8 cellular contexts compared by ENCODE assay signal in the genomic region with DNA sequence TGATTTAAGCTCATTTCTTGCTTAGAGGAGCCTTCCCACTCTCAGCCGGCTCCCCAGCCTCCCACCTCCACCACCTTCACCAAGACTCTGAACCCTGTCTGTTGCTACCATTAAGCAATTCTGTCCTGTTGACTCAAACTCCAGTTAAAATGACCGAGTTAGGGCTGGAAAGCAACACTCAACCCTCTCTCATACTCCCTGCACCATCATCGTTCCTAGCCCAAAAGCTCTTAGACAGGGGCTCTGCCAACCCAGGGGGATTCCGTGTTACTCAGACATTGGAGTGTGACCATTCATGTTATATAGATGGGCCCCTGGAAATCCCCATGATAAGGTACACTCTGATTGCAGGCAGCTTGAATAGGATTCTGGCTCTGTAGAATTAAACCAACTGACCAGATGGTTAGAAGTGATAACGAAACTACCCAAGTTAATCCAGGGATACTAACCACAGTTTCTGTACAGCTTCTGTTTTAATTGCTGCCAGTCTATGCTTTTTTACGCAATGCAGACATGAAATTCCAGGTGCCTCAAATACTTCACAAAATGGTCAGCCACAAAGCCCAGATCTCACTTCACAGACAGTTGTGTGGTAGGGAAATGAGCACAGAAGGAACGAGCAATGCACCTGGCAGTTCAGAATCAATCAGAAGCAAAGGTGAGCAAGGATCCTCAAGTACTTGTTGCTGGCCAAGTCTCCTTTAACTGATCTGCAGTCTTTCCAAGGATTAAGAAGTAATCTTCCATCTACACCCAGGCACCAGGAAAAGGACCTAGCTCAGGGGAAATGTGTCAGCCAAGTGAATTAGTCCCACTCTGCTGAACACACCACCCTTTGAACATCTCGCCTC. TPM values are rescaled to one million over a fixed set of nuclear protein-coding genes. Genes with fewer than 3 reads are reported as not detected.
DNase-seq lines count a peak whose midpoint lies in the region; ATAC-seq, FAIRE-seq and TF ChIP-seq lines count a peak whose summit lies in the region.

No MANE protein-coding gene starts in this region.

- H3K27ac Mint-ChIP-seq in T-cell = no peak overlapping the region

- H3K4me1 ChIP-seq in DND-41 (ENCODE audit: insufficient read depth, low read length) (peaks cover 13% of the 10 kb centered on the region), GM23248 (ENCODE audit: insufficient read depth) (peaks cover 10% of the 10 kb centered on the region), keratinocyte (ENCODE audit: control insufficient read depth, extremely low read depth, insufficient read depth, low read length) (peaks cover 8% of the 10 kb centered on the region)

- no peak for FAIRE-seq in keratinocyte (lab: Jason Lieb, UNC)

- TF ChIP-seq CTCF in DND-41 (IDR thresholded peaks at IDR 0.05; ENCODE audit: borderline replicate concordance, extremely low read depth, low read length, poor library complexity, severe bottlenecking) = no peak
- no peak for TF ChIP-seq CTCF in keratinocyte (optimal IDR thresholded peaks at IDR 0.05 in 1 of 3, IDR thresholded peaks at IDR 0.05 in 1 of 3, conservative IDR thresholded peaks at IDR 0.05 in 1 of 3; ENCODE audit: extremely low read depth in 1 of 3, insufficient read depth in 2 of 3, low read length in 3 of 3)
- no peak for TF ChIP-seq CTCF in omental fat pad (IDR thresholded peaks at IDR 0.05)

- H3K9me3 ChIP-seq in DND-41 (ENCODE audit: insufficient read depth, low read length, severe bottlenecking) (no peaks in the 10 kb centered on the region), GM23248 (ENCODE audit: low read depth) (no peaks in the 10 kb centered on the region), keratinocyte (ENCODE audit: control insufficient read depth, low read depth, low read length) (no peaks in the 10 kb centered on the region)

- H3K27ac ChIP-seq in DND-41 (ENCODE audit: low read length) (no peak overlapping the region), GM23248 (no peak overlapping the region), keratinocyte (ENCODE audit: control insufficient read depth, insufficient read depth, low read length) (no peak overlapping the region)

- H4K20me1 ChIP-seq in DND-41 (ENCODE audit: insufficient read depth, low read length) = no peaks in the 10 kb centered on the region
- no peaks in the 10 kb centered on the region for H4K20me1 ChIP-seq in GM23248 (ENCODE audit: insufficient read depth)
- no peaks in the 10 kb centered on the region for H4K20me1 ChIP-seq in keratinocyte (ENCODE audit: control insufficient read depth, extremely low read depth, insufficient read depth, low read length)

- H3K9me2 ChIP-seq in GM23248 (ENCODE audit: insufficient read depth) = no peaks in the 10 kb centered on the region

- H3K9ac ChIP-seq in DND-41 (ENCODE audit: low read depth, low read length) (no peak overlapping the region), GM23248 (no peak overlapping the region), keratinocyte (ENCODE audit: control insufficient read depth, extremely low read depth, insufficient read depth, low read length) (no peak overlapping the region)

- no peaks in the 10 kb centered on the region for H3K36me3 Mint-ChIP-seq in T-cell

- WGBS in GM23248 (ENCODE audit: low coverage in 1 of 2, low lambda C conversion rate in 2 of 2, missing lambda C conversion rate in 2 of 2), 2 experiments = 73 to 78% methylated on average over 8 of the region's 8 CpGs

- in situ Hi-C loops in GM23248 (cut with MboI) = loop anchor here (25.0 kb wide), 1 partner anchor 180 kb away; no protein-coding TSS in a partner anchor

- CTCF ChIA-PET in T-cell (lab: Charles Lee) = no interaction called here

- H3K27me3 ChIP-seq in DND-41 (ENCODE audit: insufficient read depth, low read length, poor library complexity) (peaks cover 28% of the 10 kb centered on the region), GM23248 (replicated peaks; ENCODE audit: insufficient read depth) (peaks cover 61% of the 10 kb centered on the region), keratinocyte (ENCODE audit: control insufficient read depth, extremely low read depth, insufficient read depth, low read length) (peaks cover 57% of the 10 kb centered on the region)

- ATAC-seq in DND-41 (ENCODE audit: insufficient read depth, low read depth) (0 out of 3 replicates have a peak, but pooled peaks have one; percentile 11), T-cell (replicated peaks in 1 of 4) (peak in 1 of 4 experiments; percentile 31), sciatic nerve (no peak), HG03520 (IDR thresholded peaks at IDR 0.05; ENCODE audit: unreplicated experiment) (no peak), omental fat pad (ENCODE audit: low FRiP score) (no peak)

- H3K4me2 ChIP-seq in DND-41 (ENCODE audit: insufficient read depth, low read length) = peak overlapping the region; percentile 58; the same call in 1 of the 2 replicates
- H3K4me2 ChIP-seq in GM23248 (ENCODE audit: unreplicated experiment) = peak overlapping the region; percentile 82
- peak overlapping the region; percentile 12 for H3K4me2 ChIP-seq in keratinocyte (ENCODE audit: control insufficient read depth, extremely low read depth, insufficient read depth, low read depth, low read length)

- no peaks in the 10 kb centered on the region for H3K9me1 ChIP-seq in keratinocyte (ENCODE audit: control insufficient read depth, extremely low read depth, insufficient read depth, low read length)

- H3K79me2 ChIP-seq in DND-41 (ENCODE audit: insufficient read depth, low read length) (no peaks in the 10 kb centered on the region), GM23248 (ENCODE audit: insufficient read depth) (no peaks in the 10 kb centered on the region), keratinocyte (ENCODE audit: control insufficient read depth, insufficient read depth, low read length) (no peaks in the 10 kb centered on the region)

- H2AFZ ChIP-seq in DND-41 (ENCODE audit: low read depth, low read length) = no peak overlapping the region
- H2AFZ ChIP-seq in GM23248 = no peak overlapping the region
- H2AFZ ChIP-seq in keratinocyte (ENCODE audit: control insufficient read depth, low read length) = no peak overlapping the region

- POLR2A ChIA-PET in T-cell (lab: Charles Lee) = interaction anchor here in 1 of 2 donors (0.6 kb wide), 1 partner anchor 24 kb away, joined by 3 read pairs; no protein-coding TSS in a partner anchor

- H3K9me3 Mint-ChIP-seq in T-cell = no peaks in the 10 kb centered on the region

- H3F3A ChIP-seq in GM23248 (ENCODE audit: insufficient read depth) = no peaks in the 10 kb centered on the region

- peak overlapping the region; percentile 25 to 66 (median 32) for H3K4me3 Mint-ChIP-seq in T-cell

- H3K27me3 Mint-ChIP-seq in T-cell = peaks cover 53 to 62% of the 10 kb centered on the region in 2 donors

- peak overlapping the region in 1 of 2 experiments; percentile 42; a peak in 1 of 4 replicates for H3K4me3 ChIP-seq in DND-41 (ENCODE audit: low read depth in 1 of 2, low read length in 2 of 2)
- peak overlapping the region; percentile 72 for H3K4me3 ChIP-seq in GM23248
- no peak overlapping the region for H3K4me3 ChIP-seq in keratinocyte (ENCODE audit: control insufficient read depth in 2 of 3, extremely low read depth in 1 of 3, insufficient read depth in 2 of 3, low read depth in 1 of 3, low read length in 3 of 3)

- no peak for DNase-seq in DND-41
- peak; percentile 23 for DNase-seq in GM23248
- DNase-seq in T-cell = no peak
- DNase-seq in keratinocyte (ENCODE audit: low read depth, low spot score) = no peak
- no peak for DNase-seq in sciatic nerve (ENCODE audit: low spot score)
- DNase-seq in GM03348 (ENCODE audit: low spot score) = no peak
- DNase-seq in omental fat pad (ENCODE audit: low spot score) = no peak

- no peaks in the 10 kb centered on the region for H3K36me3 ChIP-seq in DND-41 (ENCODE audit: insufficient read depth, low read length)
- H3K36me3 ChIP-seq in GM23248 (ENCODE audit: low read depth) = no peaks in the 10 kb centered on the region
- no peaks in the 10 kb centered on the region for H3K36me3 ChIP-seq in keratinocyte (ENCODE audit: control insufficient read depth in 2 of 2, extremely low read depth in 1 of 2, insufficient read depth in 2 of 2, low read length in 2 of 2)

- dilution Hi-C loops in keratinocyte (cut with MboI; ENCODE audit: extremely low pct_ligation_motif_present, low sequenced_read_pairs) = no loop called here

- intact Hi-C loops in sciatic nerve (cut with DNase I) = loop anchor here (10.0 kb wide), 2 partner anchors 182 to 432 kb away; no protein-coding TSS in a partner anchor

- H3K4me1 Mint-ChIP-seq in T-cell = peaks cover 23 to 42% (median 26%) of the 10 kb centered on the region in 3 donors

RNA-seq across cellular contexts. Expression of a gene that starts 2.1 kb away (rescaled TPM):
- total RNA-seq in GM23248 (2014; rRNA removed; shearing (Covaris generic)) = not detected in 2 replicates
- polyA plus RNA-seq in GM23248 (2016; fragmentation: Nextera tagmentation; extraction: Ambion mirVana) = 0.06 TPM in 2 replicates
- total RNA-seq in T-cell = not detected
- not detected in 3 replicates for polyA plus RNA-seq in keratinocyte
- not detected for polyA plus RNA-seq in keratinocyte (2011; ENCODE audit: low read depth)
- polyA plus RNA-seq in keratinocyte (2011; cell fraction: cytosol; rRNA removed) = not detected in 2 replicates
- polyA plus RNA-seq in keratinocyte (2011; cell fraction: nucleus; rRNA removed) = not detected in 2 replicates
- 0.03 TPM in 1 of 2 replicates, not detected in the other for polyA plus RNA-seq in keratinocyte (2012; ENCODE audit: low replicate concordance)
- not detected in 3 replicates for polyA minus RNA-seq in keratinocyte
- polyA minus RNA-seq in keratinocyte (2011; cell fraction: cytosol; rRNA and poly(A)+ RNA removed) = not detected
- polyA minus RNA-seq in keratinocyte (2011; cell fraction: nucleus; rRNA and poly(A)+ RNA removed) = not detected in 2 replicates
- 1.0 TPM for total RNA-seq in sciatic nerve
- total RNA-seq in omental fat pad = 1 to 10 TPM; 1.9 to 3.9 (median 3.6) TPM

RNA-seq across cellular contexts. Expression of a gene that starts 25.9 kb away (rescaled TPM):
- total RNA-seq in GM23248 (2014; rRNA removed; shearing (Covaris generic)) = 20.2 and 20.4 TPM in 2 replicates
- polyA plus RNA-seq in GM23248 (2016; fragmentation: Nextera tagmentation; extraction: Ambion mirVana) = 31.8 and 34.1 TPM in 2 replicates
- 10 to 100 TPM; 66.3 to 77.2 (median 73.3) TPM for total RNA-seq in T-cell
- 16.4 to 18.4 TPM (median 16.7 TPM) in 3 replicates for polyA plus RNA-seq in keratinocyte
- 13.1 TPM for polyA plus RNA-seq in keratinocyte (2011; ENCODE audit: low read depth)
- 10.6 and 10.7 TPM in 2 replicates for polyA plus RNA-seq in keratinocyte (2011; cell fraction: cytosol; rRNA removed)
- polyA plus RNA-seq in keratinocyte (2011; cell fraction: nucleus; rRNA removed) = 33.8 and 38.4 TPM in 2 replicates
- polyA plus RNA-seq in keratinocyte (2012; ENCODE audit: low replicate concordance) = 18.5 and 26.9 TPM in 2 replicates
- polyA minus RNA-seq in keratinocyte = 22.2 to 30.7 TPM (median 30.0 TPM) in 3 replicates
- polyA minus RNA-seq in keratinocyte (2011; cell fraction: cytosol; rRNA and poly(A)+ RNA removed) = 11.7 TPM
- polyA minus RNA-seq in keratinocyte (2011; cell fraction: nucleus; rRNA and poly(A)+ RNA removed) = 22.8 and 23.1 TPM in 2 replicates
- 49.8 TPM for total RNA-seq in sciatic nerve
- total RNA-seq in omental fat pad = 10 to 100 TPM; 17.0 to 40.5 (median 23.7) TPM

Comparison
In these comparisons a context has a peak if more than half of its experiments do, and no peak if none do; other contexts are left out.
1. H3K4me2 ChIP-seq: peak in every context shown above with its lines; median percentile 82 in GM23248; 58 in DND-41; 12 in keratinocyte.